1 cellular context compared by ENCODE assay signal in the genomic region with DNA sequence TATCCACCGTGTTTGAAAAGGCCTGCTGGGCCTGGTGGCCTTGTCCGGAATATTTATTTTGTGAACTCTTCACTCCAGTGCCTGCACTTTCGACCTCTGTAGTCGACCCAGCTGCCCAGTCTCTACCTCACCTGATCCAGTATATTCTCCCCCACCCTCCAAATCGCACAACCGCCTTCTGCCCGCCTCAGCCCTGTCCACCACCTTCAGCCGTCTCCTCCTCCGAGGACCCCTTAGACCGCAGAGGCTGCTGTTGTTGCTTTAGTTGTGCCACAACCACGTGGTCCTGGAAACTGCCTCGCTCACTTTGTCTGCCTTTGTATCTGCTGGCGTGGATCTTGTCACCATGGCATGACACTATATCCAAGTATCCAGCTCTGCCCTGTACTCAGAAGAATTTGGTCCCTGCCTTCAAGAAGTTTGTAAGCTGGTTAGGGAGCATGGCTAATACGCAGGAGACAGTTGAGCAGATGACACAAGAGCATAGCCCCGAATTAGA.
A peak's percentile ranks its signal among the peaks of the same experiment; 100 is the strongest.
TF ChIP-seq lines count a peak whose summit lies in the region.

No MANE protein-coding gene starts in this region.

TF ChIP-seq in K562, 482 proteins besides CTCF, POLR2A, EP300 and RAD21 (continued from another document and continues in another):
- TF ChIP-seq, protein P1, sequence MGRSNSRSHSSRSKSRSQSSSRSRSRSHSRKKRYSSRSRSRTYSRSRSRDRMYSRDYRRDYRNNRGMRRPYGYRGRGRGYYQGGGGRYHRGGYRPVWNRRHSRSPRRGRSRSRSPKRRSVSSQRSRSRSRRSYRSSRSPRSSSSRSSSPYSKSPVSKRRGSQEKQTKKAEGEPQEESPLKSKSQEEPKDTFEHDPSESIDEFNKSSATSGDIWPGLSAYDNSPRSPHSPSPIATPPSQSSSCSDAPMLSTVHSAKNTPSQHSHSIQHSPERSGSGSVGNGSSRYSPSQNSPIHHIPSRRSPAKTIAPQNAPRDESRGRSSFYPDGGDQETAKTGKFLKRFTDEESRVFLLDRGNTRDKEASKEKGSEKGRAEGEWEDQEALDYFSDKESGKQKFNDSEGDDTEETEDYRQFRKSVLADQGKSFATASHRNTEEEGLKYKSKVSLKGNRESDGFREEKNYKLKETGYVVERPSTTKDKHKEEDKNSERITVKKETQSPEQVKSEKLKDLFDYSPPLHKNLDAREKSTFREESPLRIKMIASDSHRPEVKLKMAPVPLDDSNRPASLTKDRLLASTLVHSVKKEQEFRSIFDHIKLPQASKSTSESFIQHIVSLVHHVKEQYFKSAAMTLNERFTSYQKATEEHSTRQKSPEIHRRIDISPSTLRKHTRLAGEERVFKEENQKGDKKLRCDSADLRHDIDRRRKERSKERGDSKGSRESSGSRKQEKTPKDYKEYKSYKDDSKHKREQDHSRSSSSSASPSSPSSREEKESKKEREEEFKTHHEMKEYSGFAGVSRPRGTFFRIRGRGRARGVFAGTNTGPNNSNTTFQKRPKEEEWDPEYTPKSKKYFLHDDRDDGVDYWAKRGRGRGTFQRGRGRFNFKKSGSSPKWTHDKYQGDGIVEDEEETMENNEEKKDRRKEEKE (IDR thresholded peaks at IDR 0.05; ENCODE audit: borderline replicate concordance in 1 of 2, control insufficient read depth in 1 of 2, low read depth in 2 of 2, low read length in 1 of 2), result no peak
- TF ChIP-seq ZNF76 (CRISPR knock-in tag; IDR thresholded peaks at IDR 0.05; ENCODE audit: borderline replicate concordance), result no peak
- TF ChIP-seq, protein P2, sequence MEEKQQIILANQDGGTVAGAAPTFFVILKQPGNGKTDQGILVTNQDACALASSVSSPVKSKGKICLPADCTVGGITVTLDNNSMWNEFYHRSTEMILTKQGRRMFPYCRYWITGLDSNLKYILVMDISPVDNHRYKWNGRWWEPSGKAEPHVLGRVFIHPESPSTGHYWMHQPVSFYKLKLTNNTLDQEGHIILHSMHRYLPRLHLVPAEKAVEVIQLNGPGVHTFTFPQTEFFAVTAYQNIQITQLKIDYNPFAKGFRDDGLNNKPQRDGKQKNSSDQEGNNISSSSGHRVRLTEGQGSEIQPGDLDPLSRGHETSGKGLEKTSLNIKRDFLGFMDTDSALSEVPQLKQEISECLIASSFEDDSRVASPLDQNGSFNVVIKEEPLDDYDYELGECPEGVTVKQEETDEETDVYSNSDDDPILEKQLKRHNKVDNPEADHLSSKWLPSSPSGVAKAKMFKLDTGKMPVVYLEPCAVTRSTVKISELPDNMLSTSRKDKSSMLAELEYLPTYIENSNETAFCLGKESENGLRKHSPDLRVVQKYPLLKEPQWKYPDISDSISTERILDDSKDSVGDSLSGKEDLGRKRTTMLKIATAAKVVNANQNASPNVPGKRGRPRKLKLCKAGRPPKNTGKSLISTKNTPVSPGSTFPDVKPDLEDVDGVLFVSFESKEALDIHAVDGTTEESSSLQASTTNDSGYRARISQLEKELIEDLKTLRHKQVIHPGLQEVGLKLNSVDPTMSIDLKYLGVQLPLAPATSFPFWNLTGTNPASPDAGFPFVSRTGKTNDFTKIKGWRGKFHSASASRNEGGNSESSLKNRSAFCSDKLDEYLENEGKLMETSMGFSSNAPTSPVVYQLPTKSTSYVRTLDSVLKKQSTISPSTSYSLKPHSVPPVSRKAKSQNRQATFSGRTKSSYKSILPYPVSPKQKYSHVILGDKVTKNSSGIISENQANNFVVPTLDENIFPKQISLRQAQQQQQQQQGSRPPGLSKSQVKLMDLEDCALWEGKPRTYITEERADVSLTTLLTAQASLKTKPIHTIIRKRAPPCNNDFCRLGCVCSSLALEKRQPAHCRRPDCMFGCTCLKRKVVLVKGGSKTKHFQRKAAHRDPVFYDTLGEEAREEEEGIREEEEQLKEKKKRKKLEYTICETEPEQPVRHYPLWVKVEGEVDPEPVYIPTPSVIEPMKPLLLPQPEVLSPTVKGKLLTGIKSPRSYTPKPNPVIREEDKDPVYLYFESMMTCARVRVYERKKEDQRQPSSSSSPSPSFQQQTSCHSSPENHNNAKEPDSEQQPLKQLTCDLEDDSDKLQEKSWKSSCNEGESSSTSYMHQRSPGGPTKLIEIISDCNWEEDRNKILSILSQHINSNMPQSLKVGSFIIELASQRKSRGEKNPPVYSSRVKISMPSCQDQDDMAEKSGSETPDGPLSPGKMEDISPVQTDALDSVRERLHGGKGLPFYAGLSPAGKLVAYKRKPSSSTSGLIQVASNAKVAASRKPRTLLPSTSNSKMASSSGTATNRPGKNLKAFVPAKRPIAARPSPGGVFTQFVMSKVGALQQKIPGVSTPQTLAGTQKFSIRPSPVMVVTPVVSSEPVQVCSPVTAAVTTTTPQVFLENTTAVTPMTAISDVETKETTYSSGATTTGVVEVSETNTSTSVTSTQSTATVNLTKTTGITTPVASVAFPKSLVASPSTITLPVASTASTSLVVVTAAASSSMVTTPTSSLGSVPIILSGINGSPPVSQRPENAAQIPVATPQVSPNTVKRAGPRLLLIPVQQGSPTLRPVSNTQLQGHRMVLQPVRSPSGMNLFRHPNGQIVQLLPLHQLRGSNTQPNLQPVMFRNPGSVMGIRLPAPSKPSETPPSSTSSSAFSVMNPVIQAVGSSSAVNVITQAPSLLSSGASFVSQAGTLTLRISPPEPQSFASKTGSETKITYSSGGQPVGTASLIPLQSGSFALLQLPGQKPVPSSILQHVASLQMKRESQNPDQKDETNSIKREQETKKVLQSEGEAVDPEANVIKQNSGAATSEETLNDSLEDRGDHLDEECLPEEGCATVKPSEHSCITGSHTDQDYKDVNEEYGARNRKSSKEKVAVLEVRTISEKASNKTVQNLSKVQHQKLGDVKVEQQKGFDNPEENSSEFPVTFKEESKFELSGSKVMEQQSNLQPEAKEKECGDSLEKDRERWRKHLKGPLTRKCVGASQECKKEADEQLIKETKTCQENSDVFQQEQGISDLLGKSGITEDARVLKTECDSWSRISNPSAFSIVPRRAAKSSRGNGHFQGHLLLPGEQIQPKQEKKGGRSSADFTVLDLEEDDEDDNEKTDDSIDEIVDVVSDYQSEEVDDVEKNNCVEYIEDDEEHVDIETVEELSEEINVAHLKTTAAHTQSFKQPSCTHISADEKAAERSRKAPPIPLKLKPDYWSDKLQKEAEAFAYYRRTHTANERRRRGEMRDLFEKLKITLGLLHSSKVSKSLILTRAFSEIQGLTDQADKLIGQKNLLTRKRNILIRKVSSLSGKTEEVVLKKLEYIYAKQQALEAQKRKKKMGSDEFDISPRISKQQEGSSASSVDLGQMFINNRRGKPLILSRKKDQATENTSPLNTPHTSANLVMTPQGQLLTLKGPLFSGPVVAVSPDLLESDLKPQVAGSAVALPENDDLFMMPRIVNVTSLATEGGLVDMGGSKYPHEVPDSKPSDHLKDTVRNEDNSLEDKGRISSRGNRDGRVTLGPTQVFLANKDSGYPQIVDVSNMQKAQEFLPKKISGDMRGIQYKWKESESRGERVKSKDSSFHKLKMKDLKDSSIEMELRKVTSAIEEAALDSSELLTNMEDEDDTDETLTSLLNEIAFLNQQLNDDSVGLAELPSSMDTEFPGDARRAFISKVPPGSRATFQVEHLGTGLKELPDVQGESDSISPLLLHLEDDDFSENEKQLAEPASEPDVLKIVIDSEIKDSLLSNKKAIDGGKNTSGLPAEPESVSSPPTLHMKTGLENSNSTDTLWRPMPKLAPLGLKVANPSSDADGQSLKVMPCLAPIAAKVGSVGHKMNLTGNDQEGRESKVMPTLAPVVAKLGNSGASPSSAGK (IDR thresholded peaks at IDR 0.05), result peak; percentile 86
- no peak for TF ChIP-seq CBFA2T3 (IDR thresholded peaks at IDR 0.05)
- TF ChIP-seq, protein P3, sequence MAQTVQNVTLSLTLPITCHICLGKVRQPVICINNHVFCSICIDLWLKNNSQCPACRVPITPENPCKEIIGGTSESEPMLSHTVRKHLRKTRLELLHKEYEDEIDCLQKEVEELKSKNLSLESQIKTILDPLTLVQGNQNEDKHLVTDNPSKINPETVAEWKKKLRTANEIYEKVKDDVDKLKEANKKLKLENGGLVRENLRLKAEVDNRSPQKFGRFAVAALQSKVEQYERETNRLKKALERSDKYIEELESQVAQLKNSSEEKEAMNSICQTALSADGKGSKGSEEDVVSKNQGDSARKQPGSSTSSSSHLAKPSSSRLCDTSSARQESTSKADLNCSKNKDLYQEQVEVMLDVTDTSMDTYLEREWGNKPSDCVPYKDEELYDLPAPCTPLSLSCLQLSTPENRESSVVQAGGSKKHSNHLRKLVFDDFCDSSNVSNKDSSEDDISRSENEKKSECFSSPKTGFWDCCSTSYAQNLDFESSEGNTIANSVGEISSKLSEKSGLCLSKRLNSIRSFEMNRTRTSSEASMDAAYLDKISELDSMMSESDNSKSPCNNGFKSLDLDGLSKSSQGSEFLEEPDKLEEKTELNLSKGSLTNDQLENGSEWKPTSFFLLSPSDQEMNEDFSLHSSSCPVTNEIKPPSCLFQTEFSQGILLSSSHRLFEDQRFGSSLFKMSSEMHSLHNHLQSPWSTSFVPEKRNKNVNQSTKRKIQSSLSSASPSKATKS (CRISPR knock-in tag; IDR thresholded peaks at IDR 0.05), result peak; percentile 55; the same call in 1 of the 2 replicates
- 0 out of 2 replicates have a peak, but pooled peaks have one; percentile 60 for TF ChIP-seq ZNF766 (CRISPR knock-in tag; conservative IDR thresholded peaks at IDR 0.05)
- TF ChIP-seq MAFK (IDR thresholded peaks at IDR 0.05; ENCODE audit: low read length), result no peak
- TF ChIP-seq JUND (IDR thresholded peaks at IDR 0.05; ENCODE audit: borderline replicate concordance, low read depth, low read length), result no peak
- TF ChIP-seq JUND (tag; IDR thresholded peaks at IDR 0.05; ENCODE audit: borderline replicate concordance, low read depth, low read length), result 0 out of 3 replicates have a peak, but pooled peaks have one; percentile 14
- TF ChIP-seq TGIF2 (CRISPR knock-in tag; IDR thresholded peaks at IDR 0.05), result no peak
- TF ChIP-seq NCOA2 (IDR thresholded peaks at IDR 0.05; ENCODE audit: partially characterized antibody in 2 of 2), result no peak
- no peak for TF ChIP-seq ZNF408 (CRISPR knock-in tag; IDR thresholded peaks at IDR 0.05; ENCODE audit: low read depth)
- TF ChIP-seq FOXK2 (conservative IDR thresholded peaks at IDR 0.05 in 1 of 2, IDR thresholded peaks at IDR 0.05 in 1 of 2; ENCODE audit: low read depth in 2 of 2), result no peak
- TF ChIP-seq ARID2 (IDR thresholded peaks at IDR 0.05), result no peak
- TF ChIP-seq, protein P4, sequence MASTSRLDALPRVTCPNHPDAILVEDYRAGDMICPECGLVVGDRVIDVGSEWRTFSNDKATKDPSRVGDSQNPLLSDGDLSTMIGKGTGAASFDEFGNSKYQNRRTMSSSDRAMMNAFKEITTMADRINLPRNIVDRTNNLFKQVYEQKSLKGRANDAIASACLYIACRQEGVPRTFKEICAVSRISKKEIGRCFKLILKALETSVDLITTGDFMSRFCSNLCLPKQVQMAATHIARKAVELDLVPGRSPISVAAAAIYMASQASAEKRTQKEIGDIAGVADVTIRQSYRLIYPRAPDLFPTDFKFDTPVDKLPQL (IDR thresholded peaks at IDR 0.05; ENCODE audit: extremely low read depth, insufficient read length), result no peak
- TF ChIP-seq TAF15 (IDR thresholded peaks at IDR 0.05; ENCODE audit: low read depth, low read length), result no peak
- no peak for TF ChIP-seq BACH1 (tag; IDR thresholded peaks at IDR 0.05)
- TF ChIP-seq, protein P5, sequence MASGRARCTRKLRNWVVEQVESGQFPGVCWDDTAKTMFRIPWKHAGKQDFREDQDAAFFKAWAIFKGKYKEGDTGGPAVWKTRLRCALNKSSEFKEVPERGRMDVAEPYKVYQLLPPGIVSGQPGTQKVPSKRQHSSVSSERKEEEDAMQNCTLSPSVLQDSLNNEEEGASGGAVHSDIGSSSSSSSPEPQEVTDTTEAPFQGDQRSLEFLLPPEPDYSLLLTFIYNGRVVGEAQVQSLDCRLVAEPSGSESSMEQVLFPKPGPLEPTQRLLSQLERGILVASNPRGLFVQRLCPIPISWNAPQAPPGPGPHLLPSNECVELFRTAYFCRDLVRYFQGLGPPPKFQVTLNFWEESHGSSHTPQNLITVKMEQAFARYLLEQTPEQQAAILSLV (tag; IDR thresholded peaks at IDR 0.05), result no peak
- TF ChIP-seq NEUROD1 (IDR thresholded peaks at IDR 0.05; ENCODE audit: borderline replicate concordance, low read depth, low read length, partially characterized antibody), result no peak
- TF ChIP-seq, protein P6, sequence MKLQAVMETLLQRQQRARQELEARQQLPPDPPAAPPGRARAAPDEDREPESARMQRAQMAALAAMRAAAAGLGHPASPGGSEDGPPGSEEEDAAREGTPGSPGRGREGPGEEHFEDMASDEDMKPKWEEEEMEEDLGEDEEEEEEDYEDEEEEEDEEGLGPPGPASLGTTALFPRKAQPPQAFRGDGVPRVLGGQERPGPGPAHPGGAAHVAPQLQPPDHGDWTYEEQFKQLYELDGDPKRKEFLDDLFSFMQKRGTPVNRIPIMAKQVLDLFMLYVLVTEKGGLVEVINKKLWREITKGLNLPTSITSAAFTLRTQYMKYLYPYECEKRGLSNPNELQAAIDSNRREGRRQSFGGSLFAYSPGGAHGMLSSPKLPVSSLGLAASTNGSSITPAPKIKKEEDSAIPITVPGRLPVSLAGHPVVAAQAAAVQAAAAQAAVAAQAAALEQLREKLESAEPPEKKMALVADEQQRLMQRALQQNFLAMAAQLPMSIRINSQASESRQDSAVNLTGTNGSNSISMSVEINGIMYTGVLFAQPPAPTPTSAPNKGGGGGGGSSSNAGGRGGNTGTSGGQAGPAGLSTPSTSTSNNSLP (IDR thresholded peaks at IDR 0.05; ENCODE audit: borderline replicate concordance, low read depth, low read length), result peak; percentile 8; the same call in 1 of the 2 replicates
- no peak for TF ChIP-seq BRF1 (IDR thresholded peaks at IDR 0.05; ENCODE audit: borderline replicate concordance, extremely low read depth, insufficient read length)
- no peak for TF ChIP-seq SIRT6 (IDR thresholded peaks at IDR 0.05; ENCODE audit: low read depth, low read length)
- TF ChIP-seq XRCC4 (IDR thresholded peaks at IDR 0.05; ENCODE audit: extremely low read depth, insufficient read depth, insufficient read length), result no peak
- TF ChIP-seq, protein P7, sequence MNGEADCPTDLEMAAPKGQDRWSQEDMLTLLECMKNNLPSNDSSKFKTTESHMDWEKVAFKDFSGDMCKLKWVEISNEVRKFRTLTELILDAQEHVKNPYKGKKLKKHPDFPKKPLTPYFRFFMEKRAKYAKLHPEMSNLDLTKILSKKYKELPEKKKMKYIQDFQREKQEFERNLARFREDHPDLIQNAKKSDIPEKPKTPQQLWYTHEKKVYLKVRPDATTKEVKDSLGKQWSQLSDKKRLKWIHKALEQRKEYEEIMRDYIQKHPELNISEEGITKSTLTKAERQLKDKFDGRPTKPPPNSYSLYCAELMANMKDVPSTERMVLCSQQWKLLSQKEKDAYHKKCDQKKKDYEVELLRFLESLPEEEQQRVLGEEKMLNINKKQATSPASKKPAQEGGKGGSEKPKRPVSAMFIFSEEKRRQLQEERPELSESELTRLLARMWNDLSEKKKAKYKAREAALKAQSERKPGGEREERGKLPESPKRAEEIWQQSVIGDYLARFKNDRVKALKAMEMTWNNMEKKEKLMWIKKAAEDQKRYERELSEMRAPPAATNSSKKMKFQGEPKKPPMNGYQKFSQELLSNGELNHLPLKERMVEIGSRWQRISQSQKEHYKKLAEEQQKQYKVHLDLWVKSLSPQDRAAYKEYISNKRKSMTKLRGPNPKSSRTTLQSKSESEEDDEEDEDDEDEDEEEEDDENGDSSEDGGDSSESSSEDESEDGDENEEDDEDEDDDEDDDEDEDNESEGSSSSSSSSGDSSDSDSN (IDR thresholded peaks at IDR 0.05; ENCODE audit: borderline replicate concordance in 1 of 2, low read depth in 2 of 2, low read length in 2 of 2), result peak in 1 of 2 experiments; percentile 9; a peak in 1 of 4 replicates
